ENCODE assay signal across 2 cellular contexts in genomic region chr10:122853665-122854313, GRCh38.
TF ChIP-seq lines count a peak whose summit lies in the region.

No MANE protein-coding gene starts in this region.

TF ChIP-seq in K562, 482 proteins besides CTCF, POLR2A, EP300 and RAD21:
- TF ChIP-seq MAFG (tag; conservative IDR thresholded peaks at IDR 0.05), result peak; percentile 46; the same call in 1 of the 2 replicates
- TF ChIP-seq MAFK (IDR thresholded peaks at IDR 0.05; ENCODE audit: low read length), result peak; percentile 35; the same call in 1 of the 2 replicates
- peak; percentile 36 for TF ChIP-seq MAFF (IDR thresholded peaks at IDR 0.05; ENCODE audit: low read length)
- TF ChIP-seq CBX2 (IDR thresholded peaks at IDR 0.05; ENCODE audit: insufficient read depth, low read length, poor library complexity, severe bottlenecking), result no peak
- no peak for TF ChIP-seq BRD4 (IDR thresholded peaks at IDR 0.05)
- TF ChIP-seq PRPF4 (IDR thresholded peaks at IDR 0.05; ENCODE audit: insufficient read depth, low read depth, low read length, poor library complexity, severe bottlenecking), result no peak
- TF ChIP-seq NCOA1 (IDR thresholded peaks at IDR 0.05; ENCODE audit: low read depth), result no peak
- no peak for TF ChIP-seq ZBTB17 (CRISPR knock-in tag; IDR thresholded peaks at IDR 0.05)
- TF ChIP-seq ZNF316 (IDR thresholded peaks at IDR 0.05), result peak; percentile 44; the same call in 1 of the 2 replicates
- TF ChIP-seq ZNF146 (CRISPR knock-in tag; IDR thresholded peaks at IDR 0.05; ENCODE audit: unreplicated experiment), result no peak
- TF ChIP-seq C11orf30 (IDR thresholded peaks at IDR 0.05; ENCODE audit: low read depth), result peak; percentile 63; the same call in 1 of the 2 replicates
TF ChIP-seq in K562: peak in this region for 5.

TF ChIP-seq in GM12891, 5 proteins besides CTCF, POLR2A, EP300 and RAD21:
- TF ChIP-seq POU2F2 (IDR thresholded peaks at IDR 0.05; ENCODE audit: low read depth, low read length) (no peak), TAF1 (IDR thresholded peaks at IDR 0.05; ENCODE audit: low read depth, low read length) (no peak), POLR2AphosphoS5 (IDR thresholded peaks at IDR 0.05; ENCODE audit: low read depth, low read length) (no peak), PAX5 (IDR thresholded peaks at IDR 0.05; ENCODE audit: insufficient read depth, low read length, severe bottlenecking) (no peak), SPI1 (IDR thresholded peaks at IDR 0.05; ENCODE audit: low read depth, low read length) (no peak)
